18 cellular contexts compared by ENCODE assay signal in the genomic region with DNA sequence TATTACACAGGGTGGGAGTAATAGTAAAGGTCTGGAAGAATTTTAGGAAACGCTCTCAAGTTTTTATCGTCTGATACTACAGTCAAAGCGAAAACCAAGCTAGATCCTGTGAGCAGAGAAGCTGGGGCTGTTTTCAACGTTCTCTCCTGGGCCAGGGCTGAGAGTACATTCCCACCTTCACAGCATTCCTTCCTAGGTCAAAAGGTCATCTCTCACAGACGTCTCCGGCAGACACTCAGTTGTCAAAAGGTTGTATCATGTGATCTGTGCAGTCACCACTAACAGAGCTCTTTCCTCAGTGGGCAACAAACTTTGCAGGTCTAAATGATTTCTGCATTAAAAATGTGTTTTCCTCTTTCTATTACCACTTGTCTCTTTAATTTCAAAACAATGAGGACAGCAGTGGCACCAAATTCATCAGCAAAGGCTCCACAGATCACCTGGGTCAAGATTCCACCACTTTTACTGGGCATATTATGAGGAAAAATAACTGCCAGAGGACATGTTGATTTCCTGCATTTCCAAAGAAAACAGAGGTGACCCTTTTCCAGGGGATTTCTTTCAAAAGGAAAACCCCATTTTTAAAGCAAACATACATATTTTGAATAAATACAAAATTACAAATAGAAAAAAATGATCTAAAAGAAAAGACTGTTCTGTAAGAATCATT. TPM values are rescaled to one million over a fixed set of nuclear protein-coding genes. Genes with fewer than 3 reads are reported as not detected.
DNase-seq lines count a peak whose midpoint lies in the region; ATAC-seq lines count a peak whose summit lies in the region.
"Had no signal": no experiment of that assay in that cellular context is flagged by ENCODE, and none has a peak within 500 bp of the region (broad histone marks: within the 10 kb centered on the region; RNA-seq: fewer than 3 reads in every experiment).

No MANE protein-coding gene starts in this region.

- no peaks in the 10 kb centered on the region for H3K27me3 ChIP-seq in rectal smooth muscle tissue (ENCODE audit: control insufficient read depth, insufficient read depth, low read length)

- no peaks in the 10 kb centered on the region for H3K36me3 ChIP-seq in rectal smooth muscle tissue (ENCODE audit: control insufficient read depth, insufficient read depth, low read length)

- no peak for ATAC-seq in HG03439 (IDR thresholded peaks at IDR 0.05; ENCODE audit: unreplicated experiment)
- ATAC-seq in GM21576 (IDR thresholded peaks at IDR 0.05; ENCODE audit: unreplicated experiment) = no peak
- ATAC-seq: activated T-cell treated with anti-CD3 and anti-CD28 coated beads, Interleukin-2, amount 50 U/mL, for 72 hours; stimulated activated naive CD8-positive, alpha-beta T cell treated with anti-CD3 and anti-CD28 coated beads, Interleukin-15, Interleukin-2, amounts not matched to agents 100 U/mL and 50 U/mL, for 24 hours had no signal

- no peak overlapping the region for H3K9ac ChIP-seq in rectal smooth muscle tissue (ENCODE audit: low read length)

- H3K27ac ChIP-seq in caudate nucleus (ENCODE audit: low read depth, low read length) (peak overlapping the region; percentile 72), rectal smooth muscle tissue (ENCODE audit: low read depth, low read length) (peak overlapping the region; percentile 37)
- H3K27ac ChIP-seq: C4-2B had no signal

- H3K4me1 ChIP-seq in rectal smooth muscle tissue (ENCODE audit: control insufficient read depth, insufficient read depth, low read length) = peaks cover 17% of the 10 kb centered on the region

- DNase-seq in HT-29 (ENCODE audit: low spot score) (peak; percentile 19), caudate nucleus (lab: John Stamatoyannopoulos, UW) (peak in 1 of 61 donors; percentile 17), iris pigment epithelial cell (ENCODE audit: low read depth) (peak; percentile 77), NCI-H2196 (lab: John Stamatoyannopoulos, UW; ENCODE audit: unreplicated experiment) (no peak), NCI-H345 treated with DMSO at 0.1 percent for 48 hours (lab: John Stamatoyannopoulos, UW; ENCODE audit: unreplicated experiment) (no peak)
- DNase-seq: activated CD4-positive, alpha-beta T cell treated with anti-CD3 and anti-CD28 coated beads, Interleukin-2, amount 10 ng/mL, durations not matched to agents 24 days and 14 days; activated T-cell treated with anti-CD3 and anti-CD28 coated beads, Interleukin-2, amount 50 U/mL, for 72 hours; anterior cingulate cortex; glutamatergic neuron; NCI-H345; OCI-M1; posterior cingulate gyrus; stimulated activated naive CD8-positive, alpha-beta T cell treated with anti-CD3 and anti-CD28 coated beads, Interleukin-15, Interleukin-2, amounts not matched to agents 100 U/mL and 50 U/mL, for 24 hours had no signal

- H3K4me3 ChIP-seq in rectal smooth muscle tissue (ENCODE audit: low read length) = no peak overlapping the region
- H3K4me3 ChIP-seq: lung had no signal

RNA-seq across cellular contexts. Expression of gene MEIS2, which starts 41.9 kb away (rescaled TPM):
- 50.1 and 59.3 TPM in 2 replicates for total RNA-seq in HT-29 (2014; rRNA removed; shearing (Covaris generic))
- total RNA-seq: activated CD4-positive, alpha-beta T cell treated with anti-CD3 and anti-CD28 coated beads, Interleukin-2, amount 10 ng/mL, durations not matched to agents 24 days and 14 days had no signal

Comparison
In these comparisons a context has a peak if more than half of its experiments do, and no peak if none do; other contexts are left out.
1. DNase-seq: peak in HT-29 (single experiment) and iris pigment epithelial cell (single experiment); none in NCI-H2196 (single experiment) and NCI-H345 treated with DMSO at 0.1 percent for 48 hours (single experiment).